Comparison of ENCODE assay signal across 15 cellular contexts in genomic region chr13:78060966-78061365, GRCh38.
"Had no signal": no experiment of that assay in that cellular context is flagged by ENCODE, and none has a peak within 500 bp of the region (broad histone marks: within the 10 kb centered on the region; RNA-seq: fewer than 3 reads in every experiment).

No MANE protein-coding gene starts in this region.

- H3K36me3 Mint-ChIP-seq: activated naive CD4-positive, alpha-beta T cell treated with anti-CD3 and anti-CD28 coated beads, Interleukin-2, amount 50 U/mL, for 24 hours had no signal

- H3K4me1 Mint-ChIP-seq: activated naive CD4-positive, alpha-beta T cell treated with anti-CD3 and anti-CD28 coated beads, Interleukin-2, amount 50 U/mL, for 24 hours; nephron progenitor cell; stimulated activated naive CD8-positive, alpha-beta T cell treated with anti-CD3 and anti-CD28 coated beads, Interleukin-15, amount 100 ng/mL, for 72 hours had no signal

- ATAC-seq: effector memory CD8-positive, alpha-beta T cell; left lobe of liver; pancreas; stimulated activated naive CD8-positive, alpha-beta T cell treated with anti-CD3 and anti-CD28 coated beads, Interleukin-15, amount 100 ng/mL, for 72 hours had no signal

- H3K9me3 ChIP-seq: pancreas, thyroid gland, vagina had no signal

- H3K4me3 Mint-ChIP-seq: activated naive CD4-positive, alpha-beta T cell treated with anti-CD3 and anti-CD28 coated beads, Interleukin-2, amount 50 U/mL, for 24 hours; dendritic cell treated with granulocyte-macrophage colony-stimulating factor and Interleukin-4, amounts not matched to agents 40 ng/mL and 50 ng/mL, for 4 days; effector memory CD8-positive, alpha-beta T cell; nephron progenitor cell; stimulated activated naive CD8-positive, alpha-beta T cell treated with anti-CD3 and anti-CD28 coated beads, Interleukin-15, amount 100 ng/mL, for 72 hours had no signal

- DNase-seq: activated CD4-positive, alpha-beta T cell treated with anti-CD3 and anti-CD28 coated beads, Interleukin-2, amount 50 U/mL, for 1 hour; central memory CD4-positive, alpha-beta T cell; effector memory CD8-positive, alpha-beta T cell; mesenchymal stem cell; nephron progenitor cell; retina; stimulated activated CD4-positive, alpha-beta T cell treated with anti-CD3 and anti-CD28 coated beads, Interleukin-15, amount 100 ng/mL, for 24 hours; stimulated activated CD4-positive, alpha-beta T cell treated with anti-CD3 and anti-CD28 coated beads, Interleukin-4, amount 100 ng/mL, for 24 hours; stimulated activated naive CD8-positive, alpha-beta T cell treated with anti-CD3 and anti-CD28 coated beads, Interleukin-15, amount 100 ng/mL, for 72 hours; thyroid gland had no signal

- H3K27ac ChIP-seq: pancreas, thyroid gland, vagina had no signal

- H3K27ac Mint-ChIP-seq: activated naive CD4-positive, alpha-beta T cell treated with anti-CD3 and anti-CD28 coated beads, Interleukin-2, amount 50 U/mL, for 24 hours; dendritic cell treated with granulocyte-macrophage colony-stimulating factor and Interleukin-4, amounts not matched to agents 40 ng/mL and 50 ng/mL, for 4 days; effector memory CD8-positive, alpha-beta T cell; nephron progenitor cell had no signal

- H3K4me3 ChIP-seq: pancreas, thyroid gland, vagina had no signal

- H3K27me3 ChIP-seq: pancreas, thyroid gland, vagina had no signal

- H3K4me1 ChIP-seq: pancreas, thyroid gland, vagina had no signal

- H3K36me3 ChIP-seq: pancreas, thyroid gland, vagina had no signal
